In the genomic region with DNA sequence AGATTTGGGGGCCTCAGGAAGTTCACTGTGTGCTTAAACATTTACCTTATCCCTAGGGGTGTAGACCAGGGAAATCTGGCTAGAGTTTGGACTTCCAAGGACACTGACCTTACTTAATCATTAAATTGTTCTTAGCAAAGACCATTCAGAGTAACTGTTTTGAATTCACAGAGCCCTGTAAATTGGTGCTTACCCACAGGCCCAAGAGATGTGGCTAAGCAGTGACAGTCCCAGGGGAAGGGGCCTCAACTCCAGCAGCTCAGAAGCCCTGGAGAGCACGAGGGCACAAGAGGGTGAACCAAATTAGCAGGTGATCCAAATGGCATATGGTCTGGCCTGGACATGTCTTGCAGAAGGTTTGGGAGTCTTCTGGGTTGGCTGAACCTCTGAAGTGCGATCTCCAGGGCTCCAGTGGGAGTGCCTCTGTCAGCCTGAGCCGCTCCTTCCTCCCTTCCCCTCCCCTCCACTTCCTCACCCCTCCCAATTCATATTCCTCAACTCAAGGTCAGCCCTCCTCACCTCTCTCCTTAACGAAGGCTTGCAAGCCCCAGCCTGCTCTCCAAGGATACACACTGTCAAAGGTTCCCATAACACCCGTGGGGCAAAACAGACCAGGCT, we compare ENCODE assay signal across 1 cellular context.
TF ChIP-seq lines count a peak whose summit lies in the region.

No MANE protein-coding gene starts in this region.

TF ChIP-seq in HepG2, 621 proteins besides CTCF, POLR2A, EP300 and RAD21 (continued from another document and continues in another):
- TF ChIP-seq, protein P1, sequence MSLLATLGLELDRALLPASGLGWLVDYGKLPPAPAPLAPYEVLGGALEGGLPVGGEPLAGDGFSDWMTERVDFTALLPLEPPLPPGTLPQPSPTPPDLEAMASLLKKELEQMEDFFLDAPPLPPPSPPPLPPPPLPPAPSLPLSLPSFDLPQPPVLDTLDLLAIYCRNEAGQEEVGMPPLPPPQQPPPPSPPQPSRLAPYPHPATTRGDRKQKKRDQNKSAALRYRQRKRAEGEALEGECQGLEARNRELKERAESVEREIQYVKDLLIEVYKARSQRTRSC (CRISPR knock-in tag; IDR thresholded peaks at IDR 0.05; ENCODE audit: low read depth), result no peak
- 0 out of 2 replicates have a peak, but pooled peaks have one; percentile 8 for TF ChIP-seq RFXAP (CRISPR knock-in tag; IDR thresholded peaks at IDR 0.05; ENCODE audit: borderline replicate concordance)
- TF ChIP-seq ZFP1 (CRISPR knock-in tag; IDR thresholded peaks at IDR 0.05), result no peak
- TF ChIP-seq, protein P2, sequence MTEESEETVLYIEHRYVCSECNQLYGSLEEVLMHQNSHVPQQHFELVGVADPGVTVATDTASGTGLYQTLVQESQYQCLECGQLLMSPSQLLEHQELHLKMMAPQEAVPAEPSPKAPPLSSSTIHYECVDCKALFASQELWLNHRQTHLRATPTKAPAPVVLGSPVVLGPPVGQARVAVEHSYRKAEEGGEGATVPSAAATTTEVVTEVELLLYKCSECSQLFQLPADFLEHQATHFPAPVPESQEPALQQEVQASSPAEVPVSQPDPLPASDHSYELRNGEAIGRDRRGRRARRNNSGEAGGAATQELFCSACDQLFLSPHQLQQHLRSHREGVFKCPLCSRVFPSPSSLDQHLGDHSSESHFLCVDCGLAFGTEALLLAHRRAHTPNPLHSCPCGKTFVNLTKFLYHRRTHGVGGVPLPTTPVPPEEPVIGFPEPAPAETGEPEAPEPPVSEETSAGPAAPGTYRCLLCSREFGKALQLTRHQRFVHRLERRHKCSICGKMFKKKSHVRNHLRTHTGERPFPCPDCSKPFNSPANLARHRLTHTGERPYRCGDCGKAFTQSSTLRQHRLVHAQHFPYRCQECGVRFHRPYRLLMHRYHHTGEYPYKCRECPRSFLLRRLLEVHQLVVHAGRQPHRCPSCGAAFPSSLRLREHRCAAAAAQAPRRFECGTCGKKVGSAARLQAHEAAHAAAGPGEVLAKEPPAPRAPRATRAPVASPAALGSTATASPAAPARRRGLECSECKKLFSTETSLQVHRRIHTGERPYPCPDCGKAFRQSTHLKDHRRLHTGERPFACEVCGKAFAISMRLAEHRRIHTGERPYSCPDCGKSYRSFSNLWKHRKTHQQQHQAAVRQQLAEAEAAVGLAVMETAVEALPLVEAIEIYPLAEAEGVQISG (CRISPR knock-in tag; IDR thresholded peaks at IDR 0.05), result no peak
- no peak for TF ChIP-seq ZNF605 (CRISPR knock-in tag; IDR thresholded peaks at IDR 0.05)
- TF ChIP-seq, protein P3, sequence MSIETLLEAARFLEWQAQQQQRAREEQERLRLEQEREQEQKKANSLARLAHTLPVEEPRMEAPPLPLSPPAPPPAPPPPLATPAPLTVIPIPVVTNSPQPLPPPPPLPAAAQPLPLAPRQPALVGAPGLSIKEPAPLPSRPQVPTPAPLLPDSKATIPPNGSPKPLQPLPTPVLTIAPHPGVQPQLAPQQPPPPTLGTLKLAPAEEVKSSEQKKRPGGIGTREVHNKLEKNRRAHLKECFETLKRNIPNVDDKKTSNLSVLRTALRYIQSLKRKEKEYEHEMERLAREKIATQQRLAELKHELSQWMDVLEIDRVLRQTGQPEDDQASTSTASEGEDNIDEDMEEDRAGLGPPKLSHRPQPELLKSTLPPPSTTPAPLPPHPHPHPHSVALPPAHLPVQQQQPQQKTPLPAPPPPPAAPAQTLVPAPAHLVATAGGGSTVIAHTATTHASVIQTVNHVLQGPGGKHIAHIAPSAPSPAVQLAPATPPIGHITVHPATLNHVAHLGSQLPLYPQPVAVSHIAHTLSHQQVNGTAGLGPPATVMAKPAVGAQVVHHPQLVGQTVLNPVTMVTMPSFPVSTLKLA (IDR thresholded peaks at IDR 0.05), result no peak
- peak; percentile 67; the same call in 1 of the 2 replicates for TF ChIP-seq GTF3A (CRISPR knock-in tag; conservative IDR thresholded peaks at IDR 0.05)
- TF ChIP-seq MED1 (CRISPR knock-in tag; IDR thresholded peaks at IDR 0.05), result peak; percentile 45
- TF ChIP-seq TCF7 (IDR thresholded peaks at IDR 0.05; ENCODE audit: low read depth), result no peak
- TF ChIP-seq ZSCAN31 (CRISPR knock-in tag; IDR thresholded peaks at IDR 0.05; ENCODE audit: low read depth), result 0 out of 2 replicates have a peak, but pooled peaks have one; percentile 39
- no peak for TF ChIP-seq ZNF10 (CRISPR knock-in tag; IDR thresholded peaks at IDR 0.05; ENCODE audit: borderline replicate concordance, low read depth)
- no peak for TF ChIP-seq SOX6 (IDR thresholded peaks at IDR 0.05)
- no peak; the same call in 1 of the 2 replicates for TF ChIP-seq SOX6 (CRISPR knock-in tag; IDR thresholded peaks at IDR 0.05)
- peak; percentile 44; the same call in 1 of the 2 replicates for TF ChIP-seq KDM5B (CRISPR knock-in tag; IDR thresholded peaks at IDR 0.05; ENCODE audit: borderline replicate concordance)
- TF ChIP-seq TEF (CRISPR knock-in tag; IDR thresholded peaks at IDR 0.05), result no peak
- no peak for TF ChIP-seq PLSCR1 (CRISPR knock-in tag; IDR thresholded peaks at IDR 0.05; ENCODE audit: borderline replicate concordance)
- TF ChIP-seq SAP130 (CRISPR knock-in tag; IDR thresholded peaks at IDR 0.05; ENCODE audit: low read depth), result peak; percentile 29; the same call in 1 of the 2 replicates
- TF ChIP-seq XRCC5 (optimal IDR thresholded peaks at IDR 0.05; ENCODE audit: low read length), result peak; percentile 19
- no peak for TF ChIP-seq NFKB2 (CRISPR knock-in tag; IDR thresholded peaks at IDR 0.05; ENCODE audit: borderline replicate concordance)
- TF ChIP-seq RFX5 (IDR thresholded peaks at IDR 0.05; ENCODE audit: low read depth, low read length), result no peak
- TF ChIP-seq NPAS2 (CRISPR knock-in tag; IDR thresholded peaks at IDR 0.05; ENCODE audit: borderline replicate concordance), result no peak
- no peak for TF ChIP-seq ZFP62 (CRISPR knock-in tag; IDR thresholded peaks at IDR 0.05)
- TF ChIP-seq, protein P4, sequence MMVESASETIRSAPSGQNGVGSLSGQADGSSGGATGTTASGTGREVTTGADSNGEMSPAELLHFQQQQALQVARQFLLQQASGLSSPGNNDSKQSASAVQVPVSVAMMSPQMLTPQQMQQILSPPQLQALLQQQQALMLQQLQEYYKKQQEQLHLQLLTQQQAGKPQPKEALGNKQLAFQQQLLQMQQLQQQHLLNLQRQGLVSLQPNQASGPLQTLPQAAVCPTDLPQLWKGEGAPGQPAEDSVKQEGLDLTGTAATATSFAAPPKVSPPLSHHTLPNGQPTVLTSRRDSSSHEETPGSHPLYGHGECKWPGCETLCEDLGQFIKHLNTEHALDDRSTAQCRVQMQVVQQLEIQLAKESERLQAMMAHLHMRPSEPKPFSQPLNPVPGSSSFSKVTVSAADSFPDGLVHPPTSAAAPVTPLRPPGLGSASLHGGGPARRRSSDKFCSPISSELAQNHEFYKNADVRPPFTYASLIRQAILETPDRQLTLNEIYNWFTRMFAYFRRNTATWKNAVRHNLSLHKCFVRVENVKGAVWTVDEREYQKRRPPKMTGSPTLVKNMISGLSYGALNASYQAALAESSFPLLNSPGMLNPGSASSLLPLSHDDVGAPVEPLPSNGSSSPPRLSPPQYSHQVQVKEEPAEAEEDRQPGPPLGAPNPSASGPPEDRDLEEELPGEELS (CRISPR knock-in tag; IDR thresholded peaks at IDR 0.05), result peak; percentile 43
- TF ChIP-seq, protein P5, sequence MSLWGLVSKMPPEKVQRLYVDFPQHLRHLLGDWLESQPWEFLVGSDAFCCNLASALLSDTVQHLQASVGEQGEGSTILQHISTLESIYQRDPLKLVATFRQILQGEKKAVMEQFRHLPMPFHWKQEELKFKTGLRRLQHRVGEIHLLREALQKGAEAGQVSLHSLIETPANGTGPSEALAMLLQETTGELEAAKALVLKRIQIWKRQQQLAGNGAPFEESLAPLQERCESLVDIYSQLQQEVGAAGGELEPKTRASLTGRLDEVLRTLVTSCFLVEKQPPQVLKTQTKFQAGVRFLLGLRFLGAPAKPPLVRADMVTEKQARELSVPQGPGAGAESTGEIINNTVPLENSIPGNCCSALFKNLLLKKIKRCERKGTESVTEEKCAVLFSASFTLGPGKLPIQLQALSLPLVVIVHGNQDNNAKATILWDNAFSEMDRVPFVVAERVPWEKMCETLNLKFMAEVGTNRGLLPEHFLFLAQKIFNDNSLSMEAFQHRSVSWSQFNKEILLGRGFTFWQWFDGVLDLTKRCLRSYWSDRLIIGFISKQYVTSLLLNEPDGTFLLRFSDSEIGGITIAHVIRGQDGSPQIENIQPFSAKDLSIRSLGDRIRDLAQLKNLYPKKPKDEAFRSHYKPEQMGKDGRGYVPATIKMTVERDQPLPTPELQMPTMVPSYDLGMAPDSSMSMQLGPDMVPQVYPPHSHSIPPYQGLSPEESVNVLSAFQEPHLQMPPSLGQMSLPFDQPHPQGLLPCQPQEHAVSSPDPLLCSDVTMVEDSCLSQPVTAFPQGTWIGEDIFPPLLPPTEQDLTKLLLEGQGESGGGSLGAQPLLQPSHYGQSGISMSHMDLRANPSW (CRISPR knock-in tag; IDR thresholded peaks at IDR 0.05; ENCODE audit: borderline replicate concordance), result no peak; the same call in 1 of the 2 replicates
- peak; percentile 76 for TF ChIP-seq ZSCAN25 (CRISPR knock-in tag; IDR thresholded peaks at IDR 0.05)
- no peak for TF ChIP-seq ZSCAN12 (CRISPR knock-in tag; IDR thresholded peaks at IDR 0.05)
- TF ChIP-seq EEA1 (CRISPR knock-in tag; IDR thresholded peaks at IDR 0.05; ENCODE audit: borderline replicate concordance), result no peak
- no peak for TF ChIP-seq SOX13 (IDR thresholded peaks at IDR 0.05)
- peak in 1 of 2 experiments; percentile 28; a peak in 1 of 4 replicates for TF ChIP-seq SOX13 (CRISPR knock-in tag; conservative IDR thresholded peaks at IDR 0.05 in 1 of 2, IDR thresholded peaks at IDR 0.05 in 1 of 2)
- TF ChIP-seq TCF12 (IDR thresholded peaks at IDR 0.05), result no peak
- TF ChIP-seq TCF12 (CRISPR knock-in tag; IDR thresholded peaks at IDR 0.05), result no peak
- no peak for TF ChIP-seq GPN1 (CRISPR knock-in tag; IDR thresholded peaks at IDR 0.05; ENCODE audit: borderline replicate concordance)
- 0 out of 2 replicates have a peak, but pooled peaks have one; percentile 28 for TF ChIP-seq DPF2 (CRISPR knock-in tag; IDR thresholded peaks at IDR 0.05; ENCODE audit: borderline replicate concordance, low read depth)
- TF ChIP-seq ZSCAN5A (CRISPR knock-in tag; IDR thresholded peaks at IDR 0.05; ENCODE audit: borderline replicate concordance), result 0 out of 2 replicates have a peak, but pooled peaks have one; percentile 37
- TF ChIP-seq LCORL (IDR thresholded peaks at IDR 0.05), result no peak
- TF ChIP-seq LCORL (CRISPR knock-in tag; IDR thresholded peaks at IDR 0.05), result peak; percentile 70; the same call in 1 of the 2 replicates
- TF ChIP-seq ZFP36L2 (CRISPR knock-in tag; IDR thresholded peaks at IDR 0.05), result no peak
- no peak for TF ChIP-seq ZKSCAN8 (CRISPR knock-in tag; IDR thresholded peaks at IDR 0.05; ENCODE audit: borderline replicate concordance)
- TF ChIP-seq LRRFIP1 (CRISPR knock-in tag; conservative IDR thresholded peaks at IDR 0.05), result no peak
- TF ChIP-seq ARNT2 (CRISPR knock-in tag; IDR thresholded peaks at IDR 0.05; ENCODE audit: low read depth), result peak; percentile 29; the same call in 1 of the 2 replicates
- 0 out of 2 replicates have a peak, but pooled peaks have one; percentile 15 for TF ChIP-seq ZNF788 (CRISPR knock-in tag; IDR thresholded peaks at IDR 0.05; ENCODE audit: borderline replicate concordance)
- peak; percentile 71 for TF ChIP-seq NCOA2 (CRISPR knock-in tag; IDR thresholded peaks at IDR 0.05)
- peak; percentile 20; the same call in 1 of the 2 replicates for TF ChIP-seq HDAC2 (CRISPR knock-in tag; IDR thresholded peaks at IDR 0.05)
- no peak for TF ChIP-seq ZNF253 (CRISPR knock-in tag; IDR thresholded peaks at IDR 0.05; ENCODE audit: borderline replicate concordance)
- no peak for TF ChIP-seq HNRNPK (IDR thresholded peaks at IDR 0.05; ENCODE audit: low read depth, low read length, poor library complexity, severe bottlenecking)
